Comparison of ENCODE assay signal across 5 cellular contexts in genomic region chr15:32440445-32440977, GRCh38. TPM values are rescaled to one million over a fixed set of nuclear protein-coding genes. Genes with fewer than 3 reads are reported as not detected.
"Had no signal": no experiment of that assay in that cellular context is flagged by ENCODE, and none has a peak within 500 bp of the region (broad histone marks: within the 10 kb centered on the region; RNA-seq: fewer than 3 reads in every experiment).

No MANE protein-coding gene starts in this region.

RNA-seq across cellular contexts. Expression of gene GOLGA8O, which starts 14.9 kb away (rescaled TPM):
- total RNA-seq: lower leg skin, SJSA1 had no signal

RNA-seq across cellular contexts. Expression of gene GOLGA8K, which starts 37.4 kb away (rescaled TPM):
- total RNA-seq: gastrocnemius medialis, SJSA1 had no signal
- polyA plus RNA-seq: fibroblast of lung, keratinocyte had no signal
